ENCODE assay signal across 19 cellular contexts in the genomic region with DNA sequence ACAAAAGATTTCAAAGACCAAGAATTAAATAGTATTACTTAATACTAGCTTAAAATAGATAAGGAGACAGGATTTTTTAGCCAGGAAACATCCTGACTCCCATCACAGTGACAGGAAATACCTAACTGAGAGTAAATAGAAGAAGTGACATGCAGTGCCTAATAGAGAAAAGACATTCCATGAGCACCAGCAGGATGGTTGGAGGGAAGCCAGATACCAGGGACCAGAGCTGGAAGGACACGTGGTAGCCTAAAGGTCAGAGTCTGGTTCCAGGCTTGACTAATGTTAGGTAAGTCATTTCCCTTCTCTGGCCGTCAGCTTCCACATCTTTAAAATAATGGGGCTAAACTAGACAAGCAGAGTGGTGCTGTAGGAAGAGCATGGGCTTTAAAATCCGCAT. TPM values are rescaled to one million over a fixed set of nuclear protein-coding genes. Genes with fewer than 3 reads are reported as not detected.
DNase-seq lines count a peak whose midpoint lies in the region; ATAC-seq and TF ChIP-seq lines count a peak whose summit lies in the region.
"Had no signal": no experiment of that assay in that cellular context is flagged by ENCODE, and none has a peak within 500 bp of the region (broad histone marks: within the 10 kb centered on the region; RNA-seq: fewer than 3 reads in every experiment).

No MANE protein-coding gene starts in this region.

- no peaks in the 10 kb centered on the region for H3K27me3 ChIP-seq in breast epithelium
- H3K27me3 ChIP-seq: pancreas had no signal

- H3K36me3 ChIP-seq in breast epithelium: no peaks in the 10 kb centered on the region

- no peak for ATAC-seq in activated T-helper 17 cell treated with anti-CD3 and anti-CD28 coated beads, Interleukin-2, amount 50 U/mL, for 72 hours (replicated peaks)
- no peak for ATAC-seq in GM18520 (IDR thresholded peaks at IDR 0.05; ENCODE audit: unreplicated experiment)
- ATAC-seq: activated CD8-positive, alpha-beta T cell treated with anti-CD3 and anti-CD28 coated beads for 36 hours; esophagus mucosa; Panc1; pancreas; stimulated activated naive CD8-positive, alpha-beta T cell treated with anti-CD3 and anti-CD28 coated beads, Interleukin-15, Interleukin-2, amounts not matched to agents 100 U/mL and 50 U/mL, for 24 hours had no signal

- BruUV-seq in MCF 10A (replicated peaks; lab: Mats Ljungman, UMichigan): no TSS peak

- CTCF ChIA-PET in MCF 10A (lab: Yijun Ruan, JAX): interaction anchor here (0.6 kb wide), 1 partner anchor 1085 kb away, joined by 3 read pairs; no protein-coding TSS in a partner anchor

- intact Hi-C loops in MCF 10A (cut with micrococcal nuclease) (loop anchor here (10.0 kb wide), 1 partner anchor 1084 kb away; no protein-coding TSS in a partner anchor), breast epithelium (cut with DNase I; ENCODE audit: low total_unique reads) (no loop called here)

- H3K9me3 Mint-ChIP-seq in MCF 10A (ENCODE audit: unreplicated experiment) (no peaks in the 10 kb centered on the region), immature natural killer cell (no peaks in the 10 kb centered on the region)
- H3K9me3 Mint-ChIP-seq in activated T-helper 17 cell treated with anti-CD3 and anti-CD28 coated beads, Interleukin-2, amount 50 U/mL, for 72 hours: no peaks in the 10 kb centered on the region
- H3K9me3 Mint-ChIP-seq: activated CD8-positive, alpha-beta T cell treated with anti-CD3 and anti-CD28 coated beads for 36 hours; dendritic cell treated with granulocyte-macrophage colony-stimulating factor and Interleukin-4, amounts not matched to agents 40 ng/mL and 50 ng/mL, for 4 days had no signal

- POLR2A ChIA-PET in MCF 10A (lab: Yijun Ruan, JAX): no interaction called here

- TF ChIP-seq CTCF in MCF 10A (IDR thresholded peaks at IDR 0.05; ENCODE audit: unreplicated experiment): no peak
- TF ChIP-seq CTCF in breast epithelium (IDR thresholded peaks at IDR 0.05): no peak
- no peak for TF ChIP-seq CTCF in fibroblast of villous mesenchyme (IDR thresholded peaks at IDR 0.05; ENCODE audit: insufficient read depth, low read depth, low read length)

- H3K36me3 Mint-ChIP-seq in MCF 10A (ENCODE audit: insufficient read depth, unreplicated experiment) (peaks cover 78% of the 10 kb centered on the region), immature natural killer cell (peaks cover 26 to 58% (median 33%) of the 10 kb centered on the region in 3 donors)
- H3K36me3 Mint-ChIP-seq in activated T-helper 17 cell treated with anti-CD3 and anti-CD28 coated beads, Interleukin-2, amount 50 U/mL, for 72 hours (ENCODE audit: low read depth): peaks cover 98% of the 10 kb centered on the region

- H3K27me3 Mint-ChIP-seq in MCF 10A (ENCODE audit: insufficient read depth, unreplicated experiment): no peaks in the 10 kb centered on the region
- no peaks in the 10 kb centered on the region for H3K27me3 Mint-ChIP-seq in activated T-helper 17 cell treated with anti-CD3 and anti-CD28 coated beads, Interleukin-2, amount 50 U/mL, for 72 hours
- peaks cover 0 to 2% (median 2%) of the 10 kb centered on the region in 3 donors for H3K27me3 Mint-ChIP-seq in immature natural killer cell (ENCODE audit: low read depth in 3 of 3)
- H3K27me3 Mint-ChIP-seq: activated CD8-positive, alpha-beta T cell treated with anti-CD3 and anti-CD28 coated beads for 36 hours; dendritic cell treated with granulocyte-macrophage colony-stimulating factor and Interleukin-4, amounts not matched to agents 40 ng/mL and 50 ng/mL, for 4 days had no signal

- H3K4me3 Mint-ChIP-seq in MCF 10A (ENCODE audit: unreplicated experiment) (no peak overlapping the region), immature natural killer cell (no peak overlapping the region)
- no peak overlapping the region for H3K4me3 Mint-ChIP-seq in activated T-helper 17 cell treated with anti-CD3 and anti-CD28 coated beads, Interleukin-2, amount 50 U/mL, for 72 hours
- H3K4me3 Mint-ChIP-seq: activated CD8-positive, alpha-beta T cell treated with anti-CD3 and anti-CD28 coated beads for 36 hours; dendritic cell treated with granulocyte-macrophage colony-stimulating factor and Interleukin-4, amounts not matched to agents 40 ng/mL and 50 ng/mL, for 4 days had no signal

- H3K9me3 ChIP-seq in breast epithelium: no peaks in the 10 kb centered on the region
- H3K9me3 ChIP-seq: pancreas had no signal

- H3K27ac ChIP-seq in breast epithelium: no peak overlapping the region
- H3K27ac ChIP-seq: C4-2B, pancreas had no signal

- H3K27ac Mint-ChIP-seq in MCF 10A (ENCODE audit: low read depth, unreplicated experiment): no peak overlapping the region
- H3K27ac Mint-ChIP-seq in activated T-helper 17 cell treated with anti-CD3 and anti-CD28 coated beads, Interleukin-2, amount 50 U/mL, for 72 hours: peak overlapping the region; percentile 21
- peak overlapping the region in 1 of 6 donors; percentile 10 for H3K27ac Mint-ChIP-seq in immature natural killer cell
- H3K27ac Mint-ChIP-seq: activated CD8-positive, alpha-beta T cell treated with anti-CD3 and anti-CD28 coated beads for 36 hours; dendritic cell treated with granulocyte-macrophage colony-stimulating factor and Interleukin-4, amounts not matched to agents 40 ng/mL and 50 ng/mL, for 4 days had no signal

- peaks cover 34% of the 10 kb centered on the region for H3K4me1 Mint-ChIP-seq in MCF 10A (ENCODE audit: insufficient read depth, unreplicated experiment)
- H3K4me1 Mint-ChIP-seq in activated T-helper 17 cell treated with anti-CD3 and anti-CD28 coated beads, Interleukin-2, amount 50 U/mL, for 72 hours: peaks cover 9% of the 10 kb centered on the region
- peaks cover 0 to 4% of the 10 kb centered on the region in 2 donors for H3K4me1 Mint-ChIP-seq in immature natural killer cell

- peak; percentile 33 for DNase-seq in MCF 10A (ENCODE audit: unreplicated experiment)
- DNase-seq in breast epithelium (ENCODE audit: low spot score in 2 of 2): no peak
- DNase-seq in fibroblast of villous mesenchyme (ENCODE audit: low read depth): peak; percentile 10
- peak; percentile 2 for DNase-seq in pulmonary artery endothelial cell (ENCODE audit: low read depth, low spot score)
- DNase-seq in immature natural killer cell: no peak
- no peak for DNase-seq in NCI-H146 treated with DMSO at 0.1 percent for 48 hours (lab: John Stamatoyannopoulos, UW; ENCODE audit: unreplicated experiment)
- DNase-seq: 8988T; activated CD8-positive, alpha-beta T cell treated with anti-CD3 and anti-CD28 coated beads for 36 hours; NCI-H1092 treated with DMSO at 0.1 percent for 48 hours; NCI-H774; pancreas; stimulated activated naive CD8-positive, alpha-beta T cell treated with anti-CD3 and anti-CD28 coated beads, Interleukin-15, Interleukin-2, amounts not matched to agents 100 U/mL and 50 U/mL, for 24 hours had no signal

- TF ChIP-seq POLR2A in breast epithelium (IDR thresholded peaks at IDR 0.05): no peak

- H3K4me1 ChIP-seq in breast epithelium: no peaks in the 10 kb centered on the region
- H3K4me1 ChIP-seq: pancreas had no signal

- H3K4me3 ChIP-seq in breast epithelium (no peak overlapping the region), fibroblast of villous mesenchyme (ENCODE audit: low read depth, low read length) (no peak overlapping the region)
- H3K4me3 ChIP-seq: pancreas, smooth muscle cell had no signal

RNA-seq across cellular contexts. Expression of a gene that starts 41.6 kb away (rescaled TPM):
- total RNA-seq in MCF 10A (2022): 43.4 and 50.0 TPM in 2 replicates
- 10 to 100 TPM; 44.5 to 77.4 (median 60.6) TPM for total RNA-seq in breast epithelium
- 10 to 100 TPM; 65.9 to 68.4 TPM for total RNA-seq in activated T-helper 17 cell treated with anti-CD3 and anti-CD28 coated beads, Interleukin-2, amount 50 U/mL, for 72 hours
- total RNA-seq in fibroblast of villous mesenchyme: 19.0 and 21.2 TPM in 2 replicates
- 26.5 and 34.9 TPM in 2 replicates for total RNA-seq in pulmonary artery endothelial cell
- polyA plus RNA-seq in immature natural killer cell: 10 to 100 TPM in 2 of 3 donors, 1 to 10 TPM in 1; 6.7 to 32.7 (median 11.6) TPM

Comparison
In these comparisons a context has a peak if more than half of its experiments do, and no peak if none do; other contexts are left out.
1. DNase-seq: peak in MCF 10A (single experiment), fibroblast of villous mesenchyme (single experiment) and pulmonary artery endothelial cell (single experiment); none in breast epithelium (0 of 2), immature natural killer cell (0 of 3) and NCI-H146 treated with DMSO at 0.1 percent for 48 hours (single experiment).